13 cellular contexts compared by ENCODE assay signal in genomic region chr18:77119101-77119850, GRCh38. TPM values are rescaled to one million over a fixed set of nuclear protein-coding genes. Genes with fewer than 3 reads are reported as not detected.
DNase-seq lines count a peak whose midpoint lies in the region; ATAC-seq lines count a peak whose summit lies in the region.
"Had no signal": no experiment of that assay in that cellular context is flagged by ENCODE, and none has a peak within 500 bp of the region (broad histone marks: within the 10 kb centered on the region; RNA-seq: fewer than 3 reads in every experiment).

No MANE protein-coding gene starts in this region.

- no peaks in the 10 kb centered on the region for H3K36me3 ChIP-seq in SJCRH30
- H3K36me3 ChIP-seq: pancreas had no signal

- peaks cover 60% of the 10 kb centered on the region for H3K36me3 Mint-ChIP-seq in stimulated activated naive CD8-positive, alpha-beta T cell treated with anti-CD3 and anti-CD28 coated beads, Interleukin-15, Interleukin-2, amounts not matched to agents 100 ng/mL and 50 ng/mL, for 24 hours (ENCODE audit: low read depth)
- peaks cover 8 to 29% of the 10 kb centered on the region in 2 donors for H3K36me3 Mint-ChIP-seq in activated T-cell treated with anti-CD3 and anti-CD28 coated beads, Interleukin-2, amount 50 U/mL, for 72 hours (ENCODE audit: insufficient read depth in 2 of 2)
- peaks cover 6% of the 10 kb centered on the region for H3K36me3 Mint-ChIP-seq in memory B cell

- peaks cover 88% of the 10 kb centered on the region for H3K4me1 Mint-ChIP-seq in stimulated activated naive CD8-positive, alpha-beta T cell treated with anti-CD3 and anti-CD28 coated beads, Interleukin-15, Interleukin-2, amounts not matched to agents 100 ng/mL and 50 ng/mL, for 24 hours (ENCODE audit: low read depth)
- peaks cover 86% of the 10 kb centered on the region for H3K4me1 Mint-ChIP-seq in activated T-cell treated with anti-CD3 and anti-CD28 coated beads, Interleukin-2, amount 50 U/mL, for 72 hours (ENCODE audit: low read depth)
- peaks cover 39% of the 10 kb centered on the region for H3K4me1 Mint-ChIP-seq in memory B cell

- no peak for DNase-seq in stimulated activated naive CD8-positive, alpha-beta T cell treated with anti-CD3 and anti-CD28 coated beads, Interleukin-15, Interleukin-2, amounts not matched to agents 100 U/mL and 50 U/mL, for 24 hours
- DNase-seq in activated T-cell treated with anti-CD3 and anti-CD28 coated beads, Interleukin-2, amount 50 U/mL, for 72 hours = no peak
- DNase-seq in memory B cell (ENCODE audit: low spot score in 2 of 2) (no peak), SJCRH30 (no peak), retina (no peak)
- DNase-seq: AML-193, NCI-H1694 treated with DMSO at 0.1 percent for 48 hours, SHP77 had no signal

- no peaks in the 10 kb centered on the region for H3K4me1 ChIP-seq in SJCRH30

- peaks cover 4% of the 10 kb centered on the region for H3K9me3 Mint-ChIP-seq in stimulated activated naive CD8-positive, alpha-beta T cell treated with anti-CD3 and anti-CD28 coated beads, Interleukin-15, Interleukin-2, amounts not matched to agents 100 ng/mL and 50 ng/mL, for 24 hours
- peaks cover 0 to 3% of the 10 kb centered on the region in 2 donors for H3K9me3 Mint-ChIP-seq in activated T-cell treated with anti-CD3 and anti-CD28 coated beads, Interleukin-2, amount 50 U/mL, for 72 hours
- peaks cover 3% of the 10 kb centered on the region for H3K9me3 Mint-ChIP-seq in memory B cell

- H3K4me3 ChIP-seq in SJCRH30 = no peak overlapping the region
- H3K4me3 ChIP-seq: lung, pancreas had no signal

- H3K27ac ChIP-seq in SJCRH30 = no peak overlapping the region

- H3K4me3 Mint-ChIP-seq in stimulated activated naive CD8-positive, alpha-beta T cell treated with anti-CD3 and anti-CD28 coated beads, Interleukin-15, Interleukin-2, amounts not matched to agents 100 ng/mL and 50 ng/mL, for 24 hours = no peak overlapping the region
- H3K4me3 Mint-ChIP-seq in activated T-cell treated with anti-CD3 and anti-CD28 coated beads, Interleukin-2, amount 50 U/mL, for 72 hours = no peak overlapping the region
- H3K4me3 Mint-ChIP-seq in memory B cell = no peak overlapping the region

- no peaks in the 10 kb centered on the region for H3K27me3 Mint-ChIP-seq in stimulated activated naive CD8-positive, alpha-beta T cell treated with anti-CD3 and anti-CD28 coated beads, Interleukin-15, Interleukin-2, amounts not matched to agents 100 ng/mL and 50 ng/mL, for 24 hours
- H3K27me3 Mint-ChIP-seq in activated T-cell treated with anti-CD3 and anti-CD28 coated beads, Interleukin-2, amount 50 U/mL, for 72 hours (ENCODE audit: low read depth) = no peaks in the 10 kb centered on the region
- H3K27me3 Mint-ChIP-seq in memory B cell = no peaks in the 10 kb centered on the region

- peak overlapping the region; percentile 61 for H3K27ac Mint-ChIP-seq in stimulated activated naive CD8-positive, alpha-beta T cell treated with anti-CD3 and anti-CD28 coated beads, Interleukin-15, Interleukin-2, amounts not matched to agents 100 ng/mL and 50 ng/mL, for 24 hours
- H3K27ac Mint-ChIP-seq in activated T-cell treated with anti-CD3 and anti-CD28 coated beads, Interleukin-2, amount 50 U/mL, for 72 hours = peak overlapping the region; percentile 18
- peak overlapping the region; percentile 80 for H3K27ac Mint-ChIP-seq in memory B cell

- ATAC-seq in stimulated activated naive CD8-positive, alpha-beta T cell treated with anti-CD3 and anti-CD28 coated beads, Interleukin-15, Interleukin-2, amounts not matched to agents 100 U/mL and 50 U/mL, for 24 hours = no peak
- ATAC-seq in activated T-cell treated with anti-CD3 and anti-CD28 coated beads, Interleukin-2, amount 50 U/mL, for 72 hours (replicated peaks in 1 of 2) = no peak
- ATAC-seq in memory B cell (ENCODE audit: low read depth) = no peak
- no peak for ATAC-seq in HG02970 (IDR thresholded peaks at IDR 0.05; ENCODE audit: low FRiP score, unreplicated experiment)
- no peak for ATAC-seq in HG03095 (IDR thresholded peaks at IDR 0.05; ENCODE audit: unreplicated experiment)
- ATAC-seq: pancreas had no signal

- no peaks in the 10 kb centered on the region for H3K27me3 ChIP-seq in SJCRH30
- H3K27me3 ChIP-seq: pancreas had no signal

- H3K9me3 ChIP-seq in SJCRH30 (replicated peaks) = no peaks in the 10 kb centered on the region
- H3K9me3 ChIP-seq: pancreas had no signal

RNA-seq across cellular contexts. Expression of gene MBP, which starts 13.3 kb away (rescaled TPM):
- 100 to 1,000 TPM; 101 to 107 TPM for total RNA-seq in activated T-cell treated with anti-CD3 and anti-CD28 coated beads, Interleukin-2, amount 50 U/mL, for 72 hours
- 0.20 TPM in 1 of 2 replicates, not detected in the other for total RNA-seq in SJCRH30 (2014; rRNA removed; shearing (Covaris generic))

Comparison
In these comparisons a context has a peak if more than half of its experiments do, and no peak if none do; other contexts are left out.
1. H3K27ac Mint-ChIP-seq: peak in every context shown above with its lines; median percentile 80 in memory B cell; 61 in stimulated activated naive CD8-positive, alpha-beta T cell treated with anti-CD3 and anti-CD28 coated beads, Interleukin-15, Interleukin-2, amounts not matched to agents 100 ng/mL and 50 ng/mL, for 24 hours; 18 in activated T-cell treated with anti-CD3 and anti-CD28 coated beads, Interleukin-2, amount 50 U/mL, for 72 hours.
2. RNA of gene MBP, which starts 13.3 kb away (total RNA-seq): 101 to 107 TPM in activated T-cell treated with anti-CD3 and anti-CD28 coated beads, Interleukin-2, amount 50 U/mL, for 72 hours; 0.20 TPM in SJCRH30; every median in the first group is over 10 times any median in the second.